Comparison of ENCODE assay signal across 16 cellular contexts in genomic region chr7:13115157-13115772, GRCh38.
DNase-seq lines count a peak whose midpoint lies in the region; ATAC-seq and TF ChIP-seq lines count a peak whose summit lies in the region.
"Had no signal": no experiment of that assay in that cellular context is flagged by ENCODE, and none has a peak within 500 bp of the region (broad histone marks: within the 10 kb centered on the region; RNA-seq: fewer than 3 reads in every experiment).

No MANE protein-coding gene starts in this region.

- H3K36me3 ChIP-seq in breast epithelium (no peaks in the 10 kb centered on the region), stomach (no peaks in the 10 kb centered on the region)
- no peaks in the 10 kb centered on the region for H3K36me3 ChIP-seq in CD8-positive, alpha-beta memory T cell (ENCODE audit: insufficient read depth, low read length)
- H3K36me3 ChIP-seq: SJSA1, upper lobe of left lung, WERI-Rb-1 had no signal

- POLR2A ChIA-PET in MCF 10A (lab: Yijun Ruan, JAX): interaction anchor here (0.7 to 5.3 kb wide), 13 partner anchors 11 to 431 kb away, joined by 3 to 61 read pairs (median 5); partner anchors contain the start of gene ARL4A
- POLR2A ChIA-PET in CD8-positive, alpha-beta memory T cell (lab: Charles Lee): no interaction called here

- no peaks in the 10 kb centered on the region for H3K9me3 Mint-ChIP-seq in MCF 10A (ENCODE audit: unreplicated experiment)
- no peaks in the 10 kb centered on the region for H3K9me3 Mint-ChIP-seq in stimulated activated naive CD8-positive, alpha-beta T cell treated with anti-CD3 and anti-CD28 coated beads, Interleukin-15, amount 100 ng/mL, for 72 hours
- no peaks in the 10 kb centered on the region for H3K9me3 Mint-ChIP-seq in CD8-positive, alpha-beta memory T cell

- H3K4me3 Mint-ChIP-seq in MCF 10A (ENCODE audit: unreplicated experiment): no peak overlapping the region
- H3K4me3 Mint-ChIP-seq in stimulated activated naive CD8-positive, alpha-beta T cell treated with anti-CD3 and anti-CD28 coated beads, Interleukin-15, amount 100 ng/mL, for 72 hours: no peak overlapping the region
- H3K4me3 Mint-ChIP-seq in CD8-positive, alpha-beta memory T cell: no peak overlapping the region

- H3K9me3 ChIP-seq in breast epithelium: peaks cover 0 to 1% of the 10 kb centered on the region in 2 donors
- H3K9me3 ChIP-seq in stomach: peaks cover 0 to under 1% (median 0%) of the 10 kb centered on the region in 4 donors
- no peaks in the 10 kb centered on the region for H3K9me3 ChIP-seq in CD8-positive, alpha-beta memory T cell (ENCODE audit: low read length)
- H3K9me3 ChIP-seq: SJSA1, upper lobe of left lung had no signal

- peaks cover 19% of the 10 kb centered on the region for H3K4me1 Mint-ChIP-seq in MCF 10A (ENCODE audit: insufficient read depth, unreplicated experiment)
- no peaks in the 10 kb centered on the region for H3K4me1 Mint-ChIP-seq in stimulated activated naive CD8-positive, alpha-beta T cell treated with anti-CD3 and anti-CD28 coated beads, Interleukin-15, amount 100 ng/mL, for 72 hours
- H3K4me1 Mint-ChIP-seq in CD8-positive, alpha-beta memory T cell: no peaks in the 10 kb centered on the region

- WGBS in stomach, 5 donors: 37 to 47% (median 39%) methylated on average over 5 of the region's 5 CpGs

- in situ Hi-C loops in astrocyte of the spinal cord (cut with HindIII; ENCODE audit: low sequenced_read_pairs): no loop called here

- intact Hi-C loops in breast epithelium (cut with DNase I; ENCODE audit: low total_unique reads): no loop called here
- intact Hi-C loops in MCF 10A (cut with micrococcal nuclease): loop anchor here (1.0 to 10.0 kb wide), 4 partner anchors 147 to 588 kb away; no protein-coding TSS in a partner anchor
- intact Hi-C loops in stomach (cut with DNase I; ENCODE audit: low total_unique reads): no loop called here

- H3K4me1 ChIP-seq in breast epithelium (no peaks in the 10 kb centered on the region), stomach (peaks cover 0 to 10% (median 7%) of the 10 kb centered on the region in 4 donors)
- no peaks in the 10 kb centered on the region for H3K4me1 ChIP-seq in CD8-positive, alpha-beta memory T cell (ENCODE audit: insufficient read depth, low read length)
- H3K4me1 ChIP-seq: SJSA1, upper lobe of left lung had no signal

- peak overlapping the region in 1 of 3 donors; percentile 13 for H3K4me3 ChIP-seq in breast epithelium
- no peak overlapping the region for H3K4me3 ChIP-seq in astrocyte of the spinal cord (ENCODE audit: low read depth, low read length)
- no peak overlapping the region for H3K4me3 ChIP-seq in stomach
- no peak overlapping the region for H3K4me3 ChIP-seq in CD8-positive, alpha-beta memory T cell (ENCODE audit: low read length)
- H3K4me3 ChIP-seq: SJSA1, upper lobe of left lung had no signal

- CTCF ChIA-PET in MCF 10A (lab: Yijun Ruan, JAX): interaction anchor here (0.6 to 11.1 kb wide), 21 partner anchors 11 to 1288 kb away, joined by 3 to 155 read pairs (median 4); partner anchors contain the start of gene ARL4A
- CTCF ChIA-PET in CD8-positive, alpha-beta memory T cell (lab: Charles Lee): interaction anchor here (1.1 kb wide), 1 partner anchor 429 kb away, joined by 3 read pairs; no protein-coding TSS in a partner anchor

- H3K27ac Mint-ChIP-seq in MCF 10A (ENCODE audit: low read depth, unreplicated experiment): no peak overlapping the region
- no peak overlapping the region for H3K27ac Mint-ChIP-seq in stimulated activated naive CD8-positive, alpha-beta T cell treated with anti-CD3 and anti-CD28 coated beads, Interleukin-15, amount 100 ng/mL, for 72 hours
- no peak overlapping the region for H3K27ac Mint-ChIP-seq in CD8-positive, alpha-beta memory T cell

- TF ChIP-seq CTCF in breast epithelium (IDR thresholded peaks at IDR 0.05) (no peak), MCF 10A (IDR thresholded peaks at IDR 0.05; ENCODE audit: unreplicated experiment) (no peak), astrocyte of the spinal cord (IDR thresholded peaks at IDR 0.05; ENCODE audit: low read depth, low read length) (peak; percentile 5), stomach (IDR thresholded peaks at IDR 0.05) (no peak)

- BruUV-seq in MCF 10A (replicated peaks; lab: Mats Ljungman, UMichigan): no TSS peak

- TF ChIP-seq POLR2A in breast epithelium (IDR thresholded peaks at IDR 0.05) (no peak), stomach (IDR thresholded peaks at IDR 0.05) (no peak)

- no peaks in the 10 kb centered on the region for H3K36me3 Mint-ChIP-seq in MCF 10A (ENCODE audit: insufficient read depth, unreplicated experiment)
- no peaks in the 10 kb centered on the region for H3K36me3 Mint-ChIP-seq in CD8-positive, alpha-beta memory T cell

- H3K27me3 ChIP-seq in breast epithelium: no peaks in the 10 kb centered on the region
- H3K27me3 ChIP-seq in stomach: no peaks in the 10 kb centered on the region
- no peaks in the 10 kb centered on the region for H3K27me3 ChIP-seq in CD8-positive, alpha-beta memory T cell (ENCODE audit: insufficient read depth, low read length, poor library complexity, severe bottlenecking)
- H3K27me3 ChIP-seq: SJSA1, upper lobe of left lung had no signal

- no peak for ATAC-seq in GM19467 (IDR thresholded peaks at IDR 0.05; ENCODE audit: unreplicated experiment)
- ATAC-seq in stimulated activated naive CD8-positive, alpha-beta T cell treated with anti-CD3 and anti-CD28 coated beads, Interleukin-15, amount 100 ng/mL, for 72 hours: no peak

- TF ChIP-seq EP300 in stomach (IDR thresholded peaks at IDR 0.05): no peak

- DNase-seq in breast epithelium (ENCODE audit: low spot score in 2 of 2) (no peak), MCF 10A (ENCODE audit: unreplicated experiment) (no peak), astrocyte of the spinal cord (ENCODE audit: low read depth, low spot score) (peak; percentile 32), iris pigment epithelial cell (ENCODE audit: low read depth) (peak; percentile 40), stomach (no peak)
- no peak for DNase-seq in stimulated activated naive CD8-positive, alpha-beta T cell treated with anti-CD3 and anti-CD28 coated beads, Interleukin-15, amount 100 ng/mL, for 72 hours
- DNase-seq in CD8-positive, alpha-beta memory T cell: no peak
- DNase-seq: 8988T, activated T-cell treated with anti-CD3 and anti-CD28 coated beads for 4 hours, amniotic stem cell, NCI-H1105 treated with DMSO at 0.1 percent for 48 hours, NCI-H69, upper lobe of left lung, WERI-Rb-1 had no signal

- H3K27ac ChIP-seq in breast epithelium (peak overlapping the region; percentile 14 to 25), stomach (peak overlapping the region in 3 of 5 donors; percentile 21 to 33 (median 26))
- H3K27ac ChIP-seq in CD8-positive, alpha-beta memory T cell (ENCODE audit: low read depth, low read length): no peak overlapping the region
- H3K27ac ChIP-seq: SJSA1, upper lobe of left lung, WERI-Rb-1 had no signal

- H3K27me3 Mint-ChIP-seq in MCF 10A (ENCODE audit: insufficient read depth, unreplicated experiment): no peaks in the 10 kb centered on the region
- no peaks in the 10 kb centered on the region for H3K27me3 Mint-ChIP-seq in stimulated activated naive CD8-positive, alpha-beta T cell treated with anti-CD3 and anti-CD28 coated beads, Interleukin-15, amount 100 ng/mL, for 72 hours
- H3K27me3 Mint-ChIP-seq in CD8-positive, alpha-beta memory T cell: peaks cover 4 to 6% of the 10 kb centered on the region in 2 donors

Comparison
In these comparisons a context has a peak if more than half of its experiments do, and no peak if none do; other contexts are left out.
1. DNase-seq: peak in astrocyte of the spinal cord (single experiment) and iris pigment epithelial cell (single experiment); none in breast epithelium (0 of 2), MCF 10A (single experiment), stomach (single experiment), stimulated activated naive CD8-positive, alpha-beta T cell treated with anti-CD3 and anti-CD28 coated beads, Interleukin-15, amount 100 ng/mL, for 72 hours (0 of 2) and CD8-positive, alpha-beta memory T cell (0 of 5).